ENCODE assay signal across 8 cellular contexts in the genomic region with DNA sequence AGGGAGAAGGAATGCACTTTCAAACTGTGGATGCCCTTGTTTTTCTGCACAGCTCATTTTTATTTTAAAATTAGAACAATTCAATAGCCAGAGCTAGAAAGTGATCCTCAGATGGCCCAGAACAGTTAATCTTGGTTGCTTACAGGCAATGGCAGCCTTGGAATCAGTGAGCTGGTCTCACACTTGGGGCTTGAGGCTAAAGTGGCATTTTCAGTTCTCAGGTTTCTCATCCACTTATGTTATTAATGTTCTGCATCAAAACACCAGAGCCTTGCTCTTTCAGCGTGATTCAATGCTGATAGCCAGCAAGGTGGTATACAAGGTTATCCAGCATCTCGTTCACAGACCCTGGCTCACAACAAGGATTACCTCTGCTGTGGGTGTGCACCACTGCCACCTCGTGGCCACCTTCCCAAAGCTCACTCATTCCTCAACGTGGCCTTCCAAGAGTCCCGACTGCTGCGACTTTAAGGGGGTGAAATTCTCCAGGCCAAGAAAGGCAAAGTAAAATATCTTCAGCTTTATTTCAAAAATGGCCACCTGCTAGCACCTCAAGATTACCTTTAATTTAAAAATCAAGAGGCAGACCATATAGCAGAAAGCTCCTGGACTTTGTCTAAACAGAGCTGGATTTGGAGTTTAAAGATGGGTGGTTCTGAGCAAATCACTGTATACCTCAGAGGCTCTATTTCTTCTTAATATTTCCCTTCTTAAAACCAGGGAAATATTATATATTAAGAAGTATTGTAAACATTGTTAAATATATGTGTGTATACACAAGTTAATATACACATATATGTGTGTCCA. TPM values are rescaled to one million over a fixed set of nuclear protein-coding genes. Genes with fewer than 3 reads are reported as not detected.
DNase-seq lines count a peak whose midpoint lies in the region; ATAC-seq, FAIRE-seq and TF ChIP-seq lines count a peak whose summit lies in the region.

No MANE protein-coding gene starts in this region.

- no peak overlapping the region for H3K4me3 ChIP-seq in GM12875 (ENCODE audit: low read depth, low read length)
- no peak overlapping the region for H3K4me3 ChIP-seq in endothelial cell of umbilical vein (replicated peaks in 1 of 3; ENCODE audit: insufficient read depth in 1 of 3, low read depth in 1 of 3, low read length in 3 of 3)

- H3K9me3 ChIP-seq in endothelial cell of umbilical vein (replicated peaks; ENCODE audit: control insufficient read depth, insufficient read depth, low read length): no peaks in the 10 kb centered on the region

- FAIRE-seq in endothelial cell of umbilical vein (lab: Jason Lieb, UNC): peak; percentile 54

- TF ChIP-seq POLR2A in endothelial cell of umbilical vein (IDR thresholded peaks at IDR 0.05; ENCODE audit: low read depth, low read length): no peak

- peak; percentile 95 for ATAC-seq in HG02610 (IDR thresholded peaks at IDR 0.05; ENCODE audit: unreplicated experiment)

- H3K36me3 ChIP-seq in endothelial cell of umbilical vein (ENCODE audit: control insufficient read depth in 2 of 2, extremely low read depth in 1 of 2, insufficient read depth in 2 of 2, low read length in 2 of 2): no peaks in the 10 kb centered on the region

- H3K4me2 ChIP-seq in endothelial cell of umbilical vein (ENCODE audit: insufficient read depth, low read length): no peak overlapping the region

- no peak overlapping the region for H2AFZ ChIP-seq in endothelial cell of umbilical vein (ENCODE audit: low read depth, low read length)

- H3K4me1 ChIP-seq in endothelial cell of umbilical vein (ENCODE audit: control insufficient read depth, extremely low read depth, insufficient read depth, low read length): no peaks in the 10 kb centered on the region

- dilution Hi-C loops in endothelial cell of umbilical vein (cut with MboI; ENCODE audit: extremely low pct_ligation_motif_present, low sequenced_read_pairs): no loop called here

- H3K79me2 ChIP-seq in endothelial cell of umbilical vein (ENCODE audit: control insufficient read depth, insufficient read depth, low read length): no peaks in the 10 kb centered on the region

- no peaks in the 10 kb centered on the region for H3K27me3 ChIP-seq in endothelial cell of umbilical vein (ENCODE audit: control insufficient read depth in 2 of 2, insufficient read depth in 2 of 2, low read length in 2 of 2)

- H3K27ac ChIP-seq in endothelial cell of umbilical vein (ENCODE audit: insufficient read depth, low read depth, low read length): no peak overlapping the region

- no peaks in the 10 kb centered on the region for H3K9me1 ChIP-seq in endothelial cell of umbilical vein (replicated peaks; ENCODE audit: control insufficient read depth, extremely low read depth, insufficient read depth, low read length)

- POLR2A ChIA-PET in endothelial cell of umbilical vein (lab: Charles Lee): no interaction called here

- H4K20me1 ChIP-seq in endothelial cell of umbilical vein (replicated peaks; ENCODE audit: control insufficient read depth, extremely low read depth, insufficient read depth, low read length): no peaks in the 10 kb centered on the region

- intact Hi-C loops in endothelial cell of umbilical vein (cut with micrococcal nuclease): loop anchor here (1.0 kb wide), 2 partner anchors 748 to 764 kb away; no protein-coding TSS in a partner anchor

- TF ChIP-seq CTCF in GM12875 (IDR thresholded peaks at IDR 0.05; ENCODE audit: borderline replicate concordance, insufficient read depth, low read depth, low read length) (peak; percentile 86), endothelial cell of umbilical vein (IDR thresholded peaks at IDR 0.05; ENCODE audit: extremely low read depth in 1 of 2, insufficient read depth in 1 of 2, low read depth in 1 of 2, low read length in 2 of 2) (peak; percentile 71 to 82)

- DNase-seq in ACHN: peak; percentile 39
- DNase-seq in MV-4-11 (lab: John Stamatoyannopoulos, UW): peak; percentile 18
- DNase-seq in activated CD4-positive, alpha-beta T cell treated with anti-CD3 and anti-CD28 coated beads for 48 hours: peak; percentile 61
- DNase-seq in endothelial cell of umbilical vein (ENCODE audit: low read depth, low spot score): peak; percentile 54
- peak; percentile 64 for DNase-seq in myocyte (ENCODE audit: low read depth)
- peak; percentile 28 for DNase-seq in stromal cell of bone marrow (ENCODE audit: low read depth)

- CTCF ChIA-PET in endothelial cell of umbilical vein (lab: Charles Lee): interaction anchor here (0.8 to 3.5 kb wide), 22 partner anchors 11 to 853 kb away, joined by 3 to 110 read pairs (median 4); no protein-coding TSS in a partner anchor

- BruUV-seq in endothelial cell of umbilical vein (replicated peaks; lab: Mats Ljungman, UMichigan): no TSS peak

- H3K9ac ChIP-seq in endothelial cell of umbilical vein (replicated peaks; ENCODE audit: extremely low read depth, insufficient read depth, low read length): no peak overlapping the region

- in situ Hi-C loops in ACHN (cut with HindIII; ENCODE audit: low pct_ligation_motif_present, low pct_unique_long_range_greater_than_20kb, low sequenced_read_pairs): no loop called here

TF ChIP-seq in endothelial cell of umbilical vein, 7 proteins besides CTCF, POLR2A, EP300 and RAD21:
- no peak for TF ChIP-seq FOS (IDR thresholded peaks at IDR 0.05; ENCODE audit: borderline replicate concordance, insufficient read depth, low read length)
- TF ChIP-seq, protein P1, sequence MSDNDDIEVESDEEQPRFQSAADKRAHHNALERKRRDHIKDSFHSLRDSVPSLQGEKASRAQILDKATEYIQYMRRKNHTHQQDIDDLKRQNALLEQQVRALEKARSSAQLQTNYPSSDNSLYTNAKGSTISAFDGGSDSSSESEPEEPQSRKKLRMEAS (IDR thresholded peaks at IDR 0.05; ENCODE audit: insufficient read depth, insufficient read length): no peak
- TF ChIP-seq POLR2AphosphoS5 (IDR thresholded peaks at IDR 0.05; ENCODE audit: insufficient read depth, low read depth, low read length): no peak

RNA-seq across cellular contexts. Expression of a gene that starts 34.2 kb away (rescaled TPM):
- total RNA-seq in endothelial cell of umbilical vein (not detected in 2 replicates), myocyte (not detected in 2 replicates)
- not detected in 2 replicates for polyA plus RNA-seq in endothelial cell of umbilical vein
- polyA plus RNA-seq in endothelial cell of umbilical vein (2011; cell fraction: cytosol; rRNA removed): not detected in 2 replicates
- not detected in 2 replicates for polyA plus RNA-seq in endothelial cell of umbilical vein (2011; cell fraction: nucleus; rRNA removed)
- not detected in 2 replicates for polyA plus RNA-seq in endothelial cell of umbilical vein (2012)
- not detected in 2 replicates for polyA minus RNA-seq in endothelial cell of umbilical vein
- not detected for polyA minus RNA-seq in endothelial cell of umbilical vein (2011; cell fraction: cytosol; rRNA and poly(A)+ RNA removed)
- not detected in 2 replicates for polyA minus RNA-seq in endothelial cell of umbilical vein (2011; cell fraction: nucleus; rRNA and poly(A)+ RNA removed)
- polyA plus RNA-seq in myocyte (2012): not detected
